Comparison of ENCODE assay signal across 24 cellular contexts in the genomic region with DNA sequence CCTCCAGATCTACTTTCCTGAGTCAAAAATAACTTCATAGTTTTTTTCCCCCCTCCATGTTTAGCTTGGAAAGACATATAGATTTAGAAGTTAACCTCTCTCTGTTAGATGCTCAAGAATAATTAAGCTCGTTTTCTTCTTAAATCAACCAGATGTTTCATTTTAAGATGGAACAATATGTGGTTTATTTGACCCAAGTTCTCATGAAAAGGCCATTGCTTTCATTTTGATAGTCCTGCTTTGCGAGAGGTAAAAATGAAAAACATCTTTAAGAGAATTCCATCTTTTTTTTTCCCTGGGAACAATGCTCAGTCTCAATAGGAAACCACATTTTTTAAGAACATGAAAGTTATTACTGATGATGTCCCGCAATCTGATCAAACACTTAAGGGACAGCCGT. TPM values are rescaled to one million over a fixed set of nuclear protein-coding genes. Genes with fewer than 3 reads are reported as not detected.
"Had no signal": no experiment of that assay in that cellular context is flagged by ENCODE, and none has a peak within 500 bp of the region (broad histone marks: within the 10 kb centered on the region; RNA-seq: fewer than 3 reads in every experiment).

No MANE protein-coding gene starts in this region.

- H3K9me3 ChIP-seq: adrenal gland, body of pancreas, colonic mucosa, gastroesophageal sphincter, right atrium auricular region, thoracic aorta, uterus had no signal

- H2AFZ ChIP-seq: hepatocyte, neural progenitor cell had no signal

- ATAC-seq: activated CD8-positive, alpha-beta T cell treated with anti-CD3 and anti-CD28 coated beads for 36 hours; body of pancreas; gastroesophageal sphincter; left cardiac atrium; left ventricle myocardium superior; naive thymus-derived CD4-positive, alpha-beta T cell; stimulated activated naive CD8-positive, alpha-beta T cell treated with anti-CD3 and anti-CD28 coated beads, Interleukin-15, Interleukin-2, amounts not matched to agents 100 U/mL and 50 U/mL, for 24 hours had no signal

- FAIRE-seq: keratinocyte had no signal

- H3K4me2 ChIP-seq: hepatocyte, neural progenitor cell had no signal

- H3K4me1 ChIP-seq: adrenal gland, body of pancreas, colonic mucosa, neural progenitor cell, uterus had no signal

- H3K9ac ChIP-seq: neural progenitor cell had no signal

- H3K27ac ChIP-seq: adrenal gland, body of pancreas, colonic mucosa, gastroesophageal sphincter, hepatocyte, neural progenitor cell, right atrium auricular region, thoracic aorta had no signal

- DNase-seq: activated B cell treated with CpG ODN at 0.5 μM for 24 hours; activated CD4-positive, alpha-beta T cell treated with anti-CD3 and anti-CD28 coated beads, Interleukin-2, amount 50 U/mL, for 1 hour; activated CD8-positive, alpha-beta T cell treated with anti-CD3 and anti-CD28 coated beads for 36 hours; activated naive CD4-positive, alpha-beta T cell; activated T-cell treated with anti-CD3 and anti-CD28 coated beads, Interleukin-2, amount 50 U/mL, for 48 hours; adrenal gland; aorta; body of pancreas; colonic mucosa; effector CD8-positive, alpha-beta T cell; left cardiac atrium; left ventricle myocardium superior; naive thymus-derived CD4-positive, alpha-beta T cell; occipital lobe; stimulated activated CD4-positive, alpha-beta T cell treated with anti-CD3 and anti-CD28 coated beads, Interleukin-2, amount 100 ng/mL, for 48 hours; stimulated activated naive CD8-positive, alpha-beta T cell treated with anti-CD3 and anti-CD28 coated beads, Interleukin-15, Interleukin-2, amounts not matched to agents 100 U/mL and 50 U/mL, for 24 hours; trophoblast cell; uterus had no signal

- H3K79me2 ChIP-seq: hepatocyte had no signal

- H3K27me3 ChIP-seq: adrenal gland, body of pancreas, colonic mucosa, gastroesophageal sphincter, hepatocyte, neural progenitor cell, right atrium auricular region, uterus had no signal

- H3K4me3 ChIP-seq: adrenal gland, body of pancreas, colonic mucosa, gastroesophageal sphincter, hepatocyte, neural progenitor cell, right atrium auricular region, thoracic aorta, uterus had no signal

- H3K36me3 ChIP-seq: adrenal gland, colonic mucosa, gastroesophageal sphincter, neural progenitor cell, right atrium auricular region, thoracic aorta, uterus had no signal

RNA-seq across cellular contexts. Expression of a gene that starts 27.8 kb away (rescaled TPM):
- total RNA-seq: activated B cell treated with CpG ODN at 0.5 μM for 24 hours had no signal
